Comparison of ENCODE assay signal across 8 cellular contexts in the genomic region with DNA sequence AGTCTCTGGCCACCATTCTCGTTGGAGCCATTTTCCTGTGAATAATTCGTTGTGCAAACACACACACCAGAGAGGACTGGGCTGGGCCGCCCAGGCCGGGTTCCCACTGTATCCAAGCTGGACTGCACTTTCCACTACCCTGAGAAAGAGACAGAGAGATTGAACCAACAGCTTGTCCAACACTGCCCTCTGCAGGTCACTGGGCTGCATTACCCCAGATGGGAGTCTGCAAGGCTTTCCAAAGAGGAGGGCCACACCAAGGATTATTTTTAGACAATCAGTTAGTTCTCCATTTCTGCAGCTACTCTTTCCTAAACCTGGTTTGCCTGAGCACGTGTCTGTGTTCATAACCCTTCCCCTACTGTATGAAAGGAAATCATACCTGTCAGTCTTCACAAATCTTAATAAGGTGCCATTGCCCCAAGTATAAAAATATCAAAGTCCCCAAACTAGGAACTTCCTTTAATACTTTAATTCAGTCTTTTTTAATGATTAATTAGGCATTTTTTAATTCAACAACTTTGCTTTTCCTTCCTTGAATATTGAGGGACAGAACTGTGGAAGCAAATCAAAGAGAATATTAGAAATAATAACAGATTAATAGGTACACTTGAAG. TPM values are rescaled to one million over a fixed set of nuclear protein-coding genes. Genes with fewer than 3 reads are reported as not detected.
DNase-seq lines count a peak whose midpoint lies in the region; ATAC-seq, FAIRE-seq and TF ChIP-seq lines count a peak whose summit lies in the region.

No MANE protein-coding gene starts in this region.

- TF ChIP-seq POLR2A in NB4 (IDR thresholded peaks at IDR 0.05; ENCODE audit: extremely low read depth, insufficient read length) (no peak), upper lobe of left lung (IDR thresholded peaks at IDR 0.05) (peak in 1 of 4 donors; percentile 14)

- H3K27me3 ChIP-seq in GM23338 (ENCODE audit: insufficient read depth) (no peaks in the 10 kb centered on the region), upper lobe of left lung (no peaks in the 10 kb centered on the region)

- H3K9me3 Mint-ChIP-seq in GM23338: no peaks in the 10 kb centered on the region; the same call in 2 of the 3 replicates
- no peaks in the 10 kb centered on the region for H3K9me3 Mint-ChIP-seq in activated naive CD4-positive, alpha-beta T cell treated with anti-CD3 and anti-CD28 coated beads, Interleukin-2, amount 50 U/mL, for 72 hours

- intact Hi-C loops in Right ventricle myocardium superior (cut with DNase I): loop anchor here (2.0 to 5.0 kb wide), 3 partner anchors 44 to 547 kb away; no protein-coding TSS in a partner anchor
- intact Hi-C loops in posterior cingulate gyrus (cut with DNase I): loop anchor here (1.0 to 5.0 kb wide), 3 partner anchors 44 to 547 kb away; no protein-coding TSS in a partner anchor

- TF ChIP-seq EP300 in upper lobe of left lung (IDR thresholded peaks at IDR 0.05): no peak

- H3K27ac ChIP-seq in GM23338 (ENCODE audit: low read depth) (0 out of 2 replicates have a peak overlapping the region, but pooled peaks have one; percentile 6), upper lobe of left lung (peak overlapping the region; percentile 10 to 63 (median 52))

- no peaks in the 10 kb centered on the region for H3K9me3 ChIP-seq in upper lobe of left lung

- H3K27ac Mint-ChIP-seq in GM23338: peak overlapping the region; percentile 82
- no peak overlapping the region for H3K27ac Mint-ChIP-seq in activated naive CD4-positive, alpha-beta T cell treated with anti-CD3 and anti-CD28 coated beads, Interleukin-2, amount 50 U/mL, for 72 hours

- 5 to 6% methylated on average over 5 of the region's 5 CpGs for WGBS in upper lobe of left lung, 2 donors

- H3K4me2 ChIP-seq in GM23338: no peak overlapping the region

- ATAC-seq in GM23338 (peak; percentile 88), Right ventricle myocardium superior (ENCODE audit: poor library complexity) (peak; percentile 90), upper lobe of left lung (ENCODE audit: low FRiP score in 2 of 2) (peak; percentile 94 to 96)
- peak; percentile 74 to 78 for ATAC-seq in activated naive CD4-positive, alpha-beta T cell treated with anti-CD3 and anti-CD28 coated beads, Interleukin-2, amount 50 U/mL, for 72 hours

- peak overlapping the region; percentile 11; the same call in 1 of the 2 replicates for H2AFZ ChIP-seq in GM23338

- peaks cover 10% of the 10 kb centered on the region for H3K79me2 ChIP-seq in GM23338 (replicated peaks; ENCODE audit: insufficient read depth)

- H3K4me1 Mint-ChIP-seq in GM23338: peaks cover 50% of the 10 kb centered on the region

- H4K20me1 ChIP-seq in GM23338 (replicated peaks; ENCODE audit: insufficient read depth): no peaks in the 10 kb centered on the region

- TF ChIP-seq CTCF in D721Med (IDR thresholded peaks at IDR 0.05; ENCODE audit: insufficient read depth, missing control alignments): peak; percentile 97
- TF ChIP-seq CTCF in GM23338 (conservative IDR thresholded peaks at IDR 0.05; ENCODE audit: low read depth in 2 of 2): peak; percentile 98 to 99
- TF ChIP-seq CTCF in NB4 (IDR thresholded peaks at IDR 0.05; ENCODE audit: low read depth, low read length): peak; percentile 95
- peak; percentile 86 to 97 (median 92) for TF ChIP-seq CTCF in upper lobe of left lung (IDR thresholded peaks at IDR 0.05)

- peaks cover 17% of the 10 kb centered on the region for H3K4me1 ChIP-seq in GM23338 (ENCODE audit: insufficient read depth)
- H3K4me1 ChIP-seq in upper lobe of left lung: peaks cover 18 to 26% (median 22%) of the 10 kb centered on the region in 4 donors

- no peak for FAIRE-seq in D721Med (lab: Jason Lieb, UNC)

- H3K36me3 Mint-ChIP-seq in GM23338 (ENCODE audit: low read depth): no peaks in the 10 kb centered on the region; the same call in 2 of the 3 replicates
- H3K36me3 Mint-ChIP-seq in activated naive CD4-positive, alpha-beta T cell treated with anti-CD3 and anti-CD28 coated beads, Interleukin-2, amount 50 U/mL, for 72 hours: no peaks in the 10 kb centered on the region

- peaks cover 7% of the 10 kb centered on the region for H3K27me3 Mint-ChIP-seq in GM23338 (ENCODE audit: insufficient read depth, low read depth, poor library complexity)

- DNase-seq in D721Med (ENCODE audit: insufficient read length, low spot score) (no peak), GM23338 (ENCODE audit: low spot score) (peak; percentile 88), NB4 (ENCODE audit: low read depth) (peak; percentile 88), SKM-1 (lab: John Stamatoyannopoulos, UW; ENCODE audit: unreplicated experiment) (peak; percentile 96), Right ventricle myocardium superior (peak; percentile 92), posterior cingulate gyrus (peak; percentile 77 to 97 (median 92)), upper lobe of left lung (peak; percentile 85)
- peak; percentile 69 to 83 for DNase-seq in activated naive CD4-positive, alpha-beta T cell treated with anti-CD3 and anti-CD28 coated beads, Interleukin-2, amount 50 U/mL, for 72 hours (ENCODE audit: low spot score in 2 of 2)

- H3F3A ChIP-seq in GM23338 (replicated peaks; ENCODE audit: low read depth): no peaks in the 10 kb centered on the region

- no peak overlapping the region for H3K4me3 Mint-ChIP-seq in GM23338

- H3K4me3 ChIP-seq in GM23338 (no peak overlapping the region), NB4 (ENCODE audit: low read depth, low read length) (no peak overlapping the region), upper lobe of left lung (no peak overlapping the region)

- no peaks in the 10 kb centered on the region for H3K36me3 ChIP-seq in GM23338 (ENCODE audit: insufficient read depth)
- no peaks in the 10 kb centered on the region for H3K36me3 ChIP-seq in upper lobe of left lung

- H3K9me2 ChIP-seq in GM23338 (ENCODE audit: insufficient read depth): no peaks in the 10 kb centered on the region

TF ChIP-seq in GM23338, 12 proteins besides CTCF, POLR2A, EP300 and RAD21 (continues in another document):
- no peak for TF ChIP-seq NANOG (IDR thresholded peaks at IDR 0.05; ENCODE audit: borderline replicate concordance)
- TF ChIP-seq, protein P1, sequence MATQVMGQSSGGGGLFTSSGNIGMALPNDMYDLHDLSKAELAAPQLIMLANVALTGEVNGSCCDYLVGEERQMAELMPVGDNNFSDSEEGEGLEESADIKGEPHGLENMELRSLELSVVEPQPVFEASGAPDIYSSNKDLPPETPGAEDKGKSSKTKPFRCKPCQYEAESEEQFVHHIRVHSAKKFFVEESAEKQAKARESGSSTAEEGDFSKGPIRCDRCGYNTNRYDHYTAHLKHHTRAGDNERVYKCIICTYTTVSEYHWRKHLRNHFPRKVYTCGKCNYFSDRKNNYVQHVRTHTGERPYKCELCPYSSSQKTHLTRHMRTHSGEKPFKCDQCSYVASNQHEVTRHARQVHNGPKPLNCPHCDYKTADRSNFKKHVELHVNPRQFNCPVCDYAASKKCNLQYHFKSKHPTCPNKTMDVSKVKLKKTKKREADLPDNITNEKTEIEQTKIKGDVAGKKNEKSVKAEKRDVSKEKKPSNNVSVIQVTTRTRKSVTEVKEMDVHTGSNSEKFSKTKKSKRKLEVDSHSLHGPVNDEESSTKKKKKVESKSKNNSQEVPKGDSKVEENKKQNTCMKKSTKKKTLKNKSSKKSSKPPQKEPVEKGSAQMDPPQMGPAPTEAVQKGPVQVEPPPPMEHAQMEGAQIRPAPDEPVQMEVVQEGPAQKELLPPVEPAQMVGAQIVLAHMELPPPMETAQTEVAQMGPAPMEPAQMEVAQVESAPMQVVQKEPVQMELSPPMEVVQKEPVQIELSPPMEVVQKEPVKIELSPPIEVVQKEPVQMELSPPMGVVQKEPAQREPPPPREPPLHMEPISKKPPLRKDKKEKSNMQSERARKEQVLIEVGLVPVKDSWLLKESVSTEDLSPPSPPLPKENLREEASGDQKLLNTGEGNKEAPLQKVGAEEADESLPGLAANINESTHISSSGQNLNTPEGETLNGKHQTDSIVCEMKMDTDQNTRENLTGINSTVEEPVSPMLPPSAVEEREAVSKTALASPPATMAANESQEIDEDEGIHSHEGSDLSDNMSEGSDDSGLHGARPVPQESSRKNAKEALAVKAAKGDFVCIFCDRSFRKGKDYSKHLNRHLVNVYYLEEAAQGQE (IDR thresholded peaks at IDR 0.05; ENCODE audit: unreplicated experiment): no peak
- TF ChIP-seq ZNF114 (CRISPR knock-in tag; IDR thresholded peaks at IDR 0.05): no peak
- TF ChIP-seq EZH2 (IDR thresholded peaks at IDR 0.05; ENCODE audit: low read depth, unreplicated experiment): no peak

RNA-seq across cellular contexts. Expression of gene FGF1, which starts 13.3 kb away (rescaled TPM):
- total RNA-seq in GM23338 (2014; rRNA removed; shearing (Covaris generic)): 0.12 and 0.21 TPM in 2 replicates
- 0.34 TPM in 1 of 2 replicates, not detected in the other for polyA plus RNA-seq in GM23338 (2016; fragmentation: Nextera tagmentation; extraction: Ambion mirVana)
- not detected for total RNA-seq in activated naive CD4-positive, alpha-beta T cell treated with anti-CD3 and anti-CD28 coated beads, Interleukin-2, amount 50 U/mL, for 72 hours
- total RNA-seq in Right ventricle myocardium superior (42.7 TPM), upper lobe of left lung (1 to 10 TPM in 1 of 6 donors, under 1 TPM in 3, not detected in 2; 0.63 to 1.3 (median 0.77) TPM)

Comparison
In these comparisons a context has a peak if more than half of its experiments do, and no peak if none do; other contexts are left out.
1. RNA of gene FGF1, which starts 13.3 kb away (total RNA-seq): 42.7 TPM in Right ventricle myocardium superior (single experiment); 0.63 to 1.3 TPM in upper lobe of left lung, 0.12 to 0.21 TPM in GM23338 and not detected in activated naive CD4-positive, alpha-beta T cell treated with anti-CD3 and anti-CD28 coated beads, Interleukin-2, amount 50 U/mL, for 72 hours; every median in the first group is over 10 times any median in the second.
2. Peak in every context shown above with its lines, with median percentiles within 50 percentile points of each other: CTCF ChIP-seq and ATAC-seq.